In genomic region chr9:103287361-103287760, GRCh38 we compare ENCODE assay signal across 22 cellular contexts.
"Had no signal": no experiment of that assay in that cellular context is flagged by ENCODE, and none has a peak within 500 bp of the region (broad histone marks: within the 10 kb centered on the region; RNA-seq: fewer than 3 reads in every experiment).

No MANE protein-coding gene starts in this region.

- H3K4me1 ChIP-seq: left ventricle myocardium inferior, pancreas, prostate gland, spleen, tibial nerve, vagina had no signal

- DNase-seq: hypothalamus; immature natural killer cell; left ventricle myocardium inferior; mesendoderm; midbrain; mucosa of descending colon; naive thymus-derived CD4-positive, alpha-beta T cell; nucleus accumbens; posterior cingulate gyrus; retina; right cardiac atrium; spleen; stimulated activated CD4-positive, alpha-beta T cell treated with anti-CD3 and anti-CD28 coated beads, Interleukin-4, amount 100 ng/mL, for 24 hours; stimulated activated naive CD4-positive, alpha-beta T cell treated with Interleukin-2 at 50 U/mL for 16 hours; stimulated activated naive CD8-positive, alpha-beta T cell treated with anti-CD3 and anti-CD28 coated beads, Interleukin-15, amount 100 ng/mL, for 72 hours; substantia nigra had no signal

- H3K36me3 ChIP-seq: left ventricle myocardium inferior, pancreas, prostate gland, spleen, tibial nerve, vagina had no signal

- H3K4me3 ChIP-seq: left ventricle myocardium inferior, lung, mucosa of descending colon, pancreas, prostate gland, skin epidermis, spleen, tibial nerve, vagina had no signal

- H3K9me3 ChIP-seq: mucosa of descending colon, pancreas, prostate gland, tibial nerve, vagina had no signal

- H3K27ac ChIP-seq: left ventricle myocardium inferior, pancreas, prostate gland, skin epidermis, spleen, tibial nerve, vagina had no signal
